In the genomic region with DNA sequence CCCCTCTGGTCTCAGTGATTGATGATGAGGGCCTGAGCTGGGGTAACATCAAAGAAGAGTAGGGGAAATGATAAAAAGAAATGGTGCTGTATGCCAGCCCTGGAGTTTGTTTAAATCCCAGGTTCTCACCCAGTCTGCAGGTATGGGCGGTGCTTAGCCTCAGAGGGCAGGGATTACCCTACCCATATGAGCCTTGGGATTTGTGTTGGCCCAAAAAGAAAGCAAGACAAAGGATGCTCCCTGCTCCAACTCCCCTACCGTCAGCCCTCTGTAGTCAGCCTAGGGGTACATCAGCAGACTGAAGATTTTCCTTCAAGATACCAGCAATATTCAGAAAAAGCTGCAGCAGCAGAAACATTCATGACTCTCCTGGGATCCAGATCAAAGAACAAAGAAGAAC, we compare ENCODE assay signal across 1 cellular context.
TF ChIP-seq lines count a peak whose summit lies in the region.

No MANE protein-coding gene starts in this region.

TF ChIP-seq in GM23338, 12 proteins besides CTCF, POLR2A, EP300 and RAD21 (continued from another document):
- TF ChIP-seq, protein P1, sequence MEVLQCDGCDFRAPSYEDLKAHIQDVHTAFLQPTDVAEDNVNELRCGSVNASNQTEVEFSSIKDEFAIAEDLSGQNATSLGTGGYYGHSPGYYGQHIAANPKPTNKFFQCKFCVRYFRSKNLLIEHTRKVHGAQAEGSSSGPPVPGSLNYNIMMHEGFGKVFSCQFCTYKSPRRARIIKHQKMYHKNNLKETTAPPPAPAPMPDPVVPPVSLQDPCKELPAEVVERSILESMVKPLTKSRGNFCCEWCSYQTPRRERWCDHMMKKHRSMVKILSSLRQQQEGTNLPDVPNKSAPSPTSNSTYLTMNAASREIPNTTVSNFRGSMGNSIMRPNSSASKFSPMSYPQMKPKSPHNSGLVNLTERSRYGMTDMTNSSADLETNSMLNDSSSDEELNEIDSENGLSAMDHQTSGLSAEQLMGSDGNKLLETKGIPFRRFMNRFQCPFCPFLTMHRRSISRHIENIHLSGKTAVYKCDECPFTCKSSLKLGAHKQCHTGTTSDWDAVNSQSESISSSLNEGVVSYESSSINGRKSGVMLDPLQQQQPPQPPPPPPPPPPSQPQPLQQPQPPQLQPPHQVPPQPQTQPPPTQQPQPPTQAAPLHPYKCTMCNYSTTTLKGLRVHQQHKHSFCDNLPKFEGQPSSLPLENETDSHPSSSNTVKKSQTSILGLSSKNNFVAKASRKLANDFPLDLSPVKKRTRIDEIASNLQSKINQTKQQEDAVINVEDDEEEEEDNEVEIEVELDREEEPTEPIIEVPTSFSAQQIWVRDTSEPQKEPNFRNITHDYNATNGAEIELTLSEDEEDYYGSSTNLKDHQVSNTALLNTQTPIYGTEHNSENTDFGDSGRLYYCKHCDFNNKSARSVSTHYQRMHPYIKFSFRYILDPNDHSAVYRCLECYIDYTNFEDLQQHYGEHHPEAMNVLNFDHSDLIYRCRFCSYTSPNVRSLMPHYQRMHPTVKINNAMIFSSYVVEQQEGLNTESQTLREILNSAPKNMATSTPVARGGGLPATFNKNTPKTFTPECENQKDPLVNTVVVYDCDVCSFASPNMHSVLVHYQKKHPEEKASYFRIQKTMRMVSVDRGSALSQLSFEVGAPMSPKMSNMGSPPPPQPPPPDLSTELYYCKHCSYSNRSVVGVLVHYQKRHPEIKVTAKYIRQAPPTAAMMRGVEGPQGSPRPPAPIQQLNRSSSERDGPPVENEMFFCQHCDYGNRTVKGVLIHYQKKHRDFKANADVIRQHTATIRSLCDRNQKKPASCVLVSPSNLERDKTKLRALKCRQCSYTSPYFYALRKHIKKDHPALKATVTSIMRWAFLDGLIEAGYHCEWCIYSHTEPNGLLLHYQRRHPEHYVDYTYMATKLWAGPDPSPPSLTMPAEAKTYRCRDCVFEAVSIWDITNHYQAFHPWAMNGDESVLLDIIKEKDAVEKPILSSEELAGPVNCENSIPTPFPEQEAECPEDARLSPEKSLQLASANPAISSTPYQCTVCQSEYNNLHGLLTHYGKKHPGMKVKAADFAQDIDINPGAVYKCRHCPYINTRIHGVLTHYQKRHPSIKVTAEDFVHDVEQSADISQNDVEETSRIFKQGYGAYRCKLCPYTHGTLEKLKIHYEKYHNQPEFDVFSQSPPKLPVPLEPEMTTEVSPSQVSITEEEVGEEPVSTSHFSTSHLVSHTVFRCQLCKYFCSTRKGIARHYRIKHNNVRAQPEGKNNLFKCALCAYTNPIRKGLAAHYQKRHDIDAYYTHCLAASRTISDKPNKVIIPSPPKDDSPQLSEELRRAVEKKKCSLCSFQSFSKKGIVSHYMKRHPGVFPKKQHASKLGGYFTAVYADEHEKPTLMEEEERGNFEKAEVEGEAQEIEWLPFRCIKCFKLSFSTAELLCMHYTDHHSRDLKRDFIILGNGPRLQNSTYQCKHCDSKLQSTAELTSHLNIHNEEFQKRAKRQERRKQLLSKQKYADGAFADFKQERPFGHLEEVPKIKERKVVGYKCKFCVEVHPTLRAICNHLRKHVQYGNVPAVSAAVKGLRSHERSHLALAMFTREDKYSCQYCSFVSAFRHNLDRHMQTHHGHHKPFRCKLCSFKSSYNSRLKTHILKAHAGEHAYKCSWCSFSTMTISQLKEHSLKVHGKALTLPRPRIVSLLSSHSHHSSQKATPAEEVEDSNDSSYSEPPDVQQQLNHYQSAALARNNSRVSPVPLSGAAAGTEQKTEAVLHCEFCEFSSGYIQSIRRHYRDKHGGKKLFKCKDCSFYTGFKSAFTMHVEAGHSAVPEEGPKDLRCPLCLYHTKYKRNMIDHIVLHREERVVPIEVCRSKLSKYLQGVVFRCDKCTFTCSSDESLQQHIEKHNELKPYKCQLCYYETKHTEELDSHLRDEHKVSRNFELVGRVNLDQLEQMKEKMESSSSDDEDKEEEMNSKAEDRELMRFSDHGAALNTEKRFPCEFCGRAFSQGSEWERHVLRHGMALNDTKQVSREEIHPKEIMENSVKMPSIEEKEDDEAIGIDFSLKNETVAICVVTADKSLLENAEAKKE (CRISPR knock-in tag; IDR thresholded peaks at IDR 0.05), result no peak
